Comparison of ENCODE assay signal across 27 cellular contexts in the genomic region with DNA sequence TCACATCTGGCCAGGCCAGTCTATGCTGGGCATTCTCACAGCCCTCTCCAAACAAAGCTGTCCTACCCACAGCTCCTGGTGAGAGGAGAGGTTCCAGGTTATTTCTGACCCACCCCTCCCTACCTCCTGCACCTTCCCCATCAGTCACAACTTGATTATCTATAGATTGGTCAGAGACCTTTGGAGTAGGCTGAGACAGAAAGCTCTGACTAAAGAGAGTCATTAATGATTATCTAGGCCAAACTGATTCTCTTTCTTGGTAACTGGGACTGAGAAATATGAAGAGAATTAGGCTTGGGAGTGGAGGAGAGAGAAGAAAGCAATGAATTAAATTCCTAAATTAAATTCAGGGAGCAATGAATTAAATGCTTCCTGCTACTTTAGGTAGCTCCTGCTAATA. TPM values are rescaled to one million over a fixed set of nuclear protein-coding genes. Genes with fewer than 3 reads are reported as not detected.
A peak's percentile ranks its signal among the peaks of the same experiment; 100 is the strongest.
DNase-seq lines count a peak whose midpoint lies in the region; ATAC-seq, FAIRE-seq and TF ChIP-seq lines count a peak whose summit lies in the region.
"Had no signal": no experiment of that assay in that cellular context is flagged by ENCODE, and none has a peak within 500 bp of the region (broad histone marks: within the 10 kb centered on the region; RNA-seq: fewer than 3 reads in every experiment).

No MANE protein-coding gene starts in this region.

- no peak overlapping the region for H4K8ac ChIP-seq in H9 (replicated peaks; ENCODE audit: insufficient read length, low read depth, low read length)

- peaks cover 4% of the 10 kb centered on the region for H3K23me2 ChIP-seq in H9 (ENCODE audit: insufficient read length, low read depth, low read length, poor library complexity, severe bottlenecking)

- H3K9me2 ChIP-seq in hepatocyte (replicated peaks; ENCODE audit: insufficient read depth), result no peaks in the 10 kb centered on the region

- intact Hi-C loops in right lobe of liver (cut with DNase I), result no loop called here

- H3K14ac ChIP-seq in H9 (ENCODE audit: insufficient read depth, low read length), result no peak overlapping the region

- H3K27me3 ChIP-seq in hepatocyte, result no peaks in the 10 kb centered on the region
- no peaks in the 10 kb centered on the region for H3K27me3 ChIP-seq in right lobe of liver
- H3K27me3 ChIP-seq in H9 (ENCODE audit: insufficient read depth, low read length), result no peaks in the 10 kb centered on the region
- H3K27me3 ChIP-seq: BLaER1 treated with 17β-estradiol and CSF1 and Interleukin-3, amounts not matched to agents 10 nM and 100 nM had no signal

- H3K9me3 Mint-ChIP-seq in H9, result no peaks in the 10 kb centered on the region
- H3K9me3 Mint-ChIP-seq: CD4-positive, alpha-beta T cell had no signal

- H3K4me3 ChIP-seq in hepatocyte (no peak overlapping the region), right lobe of liver (no peak overlapping the region)
- H3K4me3 ChIP-seq: BLaER1 treated with 17β-estradiol and CSF1 and Interleukin-3, amounts not matched to agents 10 nM and 100 nM; GM23248 had no signal

- H4K91ac ChIP-seq in H9 (ENCODE audit: insufficient read length, low read depth, low read length), result no peak overlapping the region

- H2BK120ac ChIP-seq in H9 (ENCODE audit: low read depth, low read length, poor library complexity, severe bottlenecking), result no peak overlapping the region

- H3K56ac ChIP-seq in H9 (ENCODE audit: insufficient read length, low read depth, low read length), result no peak overlapping the region

- H3K79me1 ChIP-seq in H9 (ENCODE audit: insufficient read depth, low read depth, low read length, poor library complexity, severe bottlenecking), result no peaks in the 10 kb centered on the region

- no peaks in the 10 kb centered on the region for H3K36me3 Mint-ChIP-seq in H9 (ENCODE audit: insufficient read depth in 1 of 3, low read depth in 3 of 3)

- no peak overlapping the region for H2BK15ac ChIP-seq in H9 (ENCODE audit: low read depth, low read length)

- H3K4me2 ChIP-seq in hepatocyte (peak overlapping the region; percentile 54), H9 (ENCODE audit: insufficient read depth, insufficient read length, low read length) (no peak overlapping the region)
- H3K4me2 ChIP-seq: BLaER1 treated with 17β-estradiol and CSF1 and Interleukin-3, amounts not matched to agents 10 nM and 100 nM had no signal

- H3K79me2 ChIP-seq in hepatocyte (no peaks in the 10 kb centered on the region), H9 (ENCODE audit: insufficient read depth, low read length) (no peaks in the 10 kb centered on the region)

- no peak overlapping the region for H2BK12ac ChIP-seq in H9 (ENCODE audit: insufficient read length, low read depth, low read length)

- H3K4me1 Mint-ChIP-seq in H9, result peaks cover 9 to 13% of the 10 kb centered on the region in 2 experiments

- H4K20me1 ChIP-seq in hepatocyte (ENCODE audit: insufficient read depth, poor library complexity, severe bottlenecking) (no peaks in the 10 kb centered on the region), H9 (ENCODE audit: control insufficient read depth, insufficient read depth, insufficient read length) (no peaks in the 10 kb centered on the region)
- H4K20me1 ChIP-seq: BLaER1 treated with 17β-estradiol and CSF1 and Interleukin-3, amounts not matched to agents 10 nM and 100 nM had no signal

- peaks cover 15% of the 10 kb centered on the region for H3K27me3 Mint-ChIP-seq in H9 (ENCODE audit: low read depth)

- no peak overlapping the region for H3K4ac ChIP-seq in H9 (ENCODE audit: low read depth, low read length)

- TF ChIP-seq CTCF in hepatocyte (IDR thresholded peaks at IDR 0.05; ENCODE audit: poor library complexity) (no peak), right lobe of liver (IDR thresholded peaks at IDR 0.05) (no peak), H9 (conservative IDR thresholded peaks at IDR 0.05) (no peak)

- no peaks in the 10 kb centered on the region for H3K36me3 ChIP-seq in hepatocyte (replicated peaks; ENCODE audit: insufficient read depth, low read depth)
- H3K36me3 ChIP-seq in right lobe of liver, result no peaks in the 10 kb centered on the region
- H3K36me3 ChIP-seq: BLaER1 treated with 17β-estradiol and CSF1 and Interleukin-3, amounts not matched to agents 10 nM and 100 nM had no signal

- H2AFZ ChIP-seq in hepatocyte (no peak overlapping the region), H9 (ENCODE audit: low read length) (no peak overlapping the region)
- H2AFZ ChIP-seq: GM23248 had no signal

- H2BK5ac ChIP-seq in H9 (ENCODE audit: insufficient read length, low read length), result no peak overlapping the region

- no peak overlapping the region for H3K4me3 Mint-ChIP-seq in H9
- H3K4me3 Mint-ChIP-seq: CD4-positive, alpha-beta T cell had no signal

- H3K23ac ChIP-seq in H9 (ENCODE audit: insufficient read length, low read depth, low read length), result no peak overlapping the region

- H3K9me3 ChIP-seq in hepatocyte (ENCODE audit: low read depth) (no peaks in the 10 kb centered on the region), right lobe of liver (no peaks in the 10 kb centered on the region), H9 (ENCODE audit: control insufficient read depth, low read depth, low read length) (no peaks in the 10 kb centered on the region)
- H3K9me3 ChIP-seq: BLaER1 treated with 17β-estradiol and CSF1 and Interleukin-3, amounts not matched to agents 10 nM and 100 nM had no signal

- no peak overlapping the region for H3K18ac ChIP-seq in H9 (ENCODE audit: insufficient read length, low read depth, low read length)

- no peak overlapping the region for H2BK20ac ChIP-seq in H9 (ENCODE audit: low read depth, low read length, poor library complexity, severe bottlenecking)

- no peak for TF ChIP-seq POLR2A in right lobe of liver (IDR thresholded peaks at IDR 0.05)

- H3K9ac ChIP-seq in H9 (ENCODE audit: extremely low read depth, insufficient read length, low read length), result no peak overlapping the region
- H3K9ac ChIP-seq: BLaER1 treated with 17β-estradiol and CSF1 and Interleukin-3, amounts not matched to agents 10 nM and 100 nM; GM23248 had no signal

- no peak overlapping the region for H4K5ac ChIP-seq in H9 (ENCODE audit: insufficient read length, low read depth, low read length)

- H2AK5ac ChIP-seq in H9 (ENCODE audit: insufficient read length, low read length), result no peak overlapping the region

- H3K27ac Mint-ChIP-seq in H9, result no peak overlapping the region; a peak in 2 of 7 replicates
- H3K27ac Mint-ChIP-seq: CD4-positive, alpha-beta T cell had no signal

- peak; percentile 56 to 78 (median 68) for ATAC-seq in right lobe of liver

- peaks cover 7% of the 10 kb centered on the region for H3K4me1 ChIP-seq in hepatocyte (ENCODE audit: insufficient read depth)
- H3K4me1 ChIP-seq in right lobe of liver, result peaks cover 0 to 18% (median 3%) of the 10 kb centered on the region in 4 donors
- H3K4me1 ChIP-seq in H9 (ENCODE audit: insufficient read depth, low read length), result peaks cover 2% of the 10 kb centered on the region; the same call in 1 of the 2 replicates

- no peak for DNase-seq in HTR-8/SVneo (ENCODE audit: insufficient read length, low spot score)
- peak; percentile 17 for DNase-seq in hepatocyte (ENCODE audit: low spot score)
- DNase-seq in right lobe of liver, result no peak
- DNase-seq in renal cortical epithelial cell (ENCODE audit: low read depth), result peak; percentile 72
- no peak for DNase-seq in H9
- DNase-seq in activated CD4-positive, CD25-positive, alpha-beta regulatory T cell treated with anti-CD3 and anti-CD28 coated beads, Interleukin-2, amount 50 U/mL, for 72 hours, result no peak
- DNase-seq in cerebellar nuclear complex (lab: John Stamatoyannopoulos, UW), result no peak
- DNase-seq in germinal center (ENCODE audit: low spot score), result no peak
- DNase-seq: AML-193; CD4-positive, alpha-beta T cell; GM23248; HCEC 1CT; NCI-H1092; NCI-H1417 treated with DMSO at 0.1 percent for 48 hours; NCI-H1694 treated with DMSO at 0.1 percent for 48 hours; NCI-H2081; NCI-H2227 treated with DMSO at 0.1 percent for 48 hours; NCI-H526 treated with DMSO at 0.1 percent for 48 hours; SHP77 had no signal

- peak; percentile 31 for FAIRE-seq in HTR-8/SVneo (lab: Jason Lieb, UNC)
- FAIRE-seq: A204.1, G401.6, GM12892, GM19239 had no signal

- H3T11ph ChIP-seq in H9 (ENCODE audit: low read length), result no peak overlapping the region

- H3K27ac ChIP-seq in hepatocyte (peak overlapping the region; percentile 23), right lobe of liver (no peak overlapping the region), H9 (ENCODE audit: insufficient read length, low read depth, low read length) (no peak overlapping the region)
- H3K27ac ChIP-seq: BLaER1 treated with 17β-estradiol and CSF1 and Interleukin-3, amounts not matched to agents 10 nM and 100 nM; GM23248; RWPE1 had no signal

RNA-seq across cellular contexts. Expression of a gene that starts 1.4 kb away (rescaled TPM):
- total RNA-seq in hepatocyte (1.8 and 2.8 TPM in 2 replicates), right lobe of liver (1 to 10 TPM; 1.2 to 3.2 (median 1.9) TPM), renal cortical epithelial cell (1.7 and 10.9 TPM in 2 replicates), H9 (2021) (0.13 and 0.18 TPM in 2 replicates)
- 1.5 and 2.1 TPM in 2 replicates for polyA plus RNA-seq in hepatocyte
- total RNA-seq: CD4-positive, alpha-beta T cell; GM23248; NCI-H460 had no signal
- polyA plus RNA-seq: GM23248 had no signal

RNA-seq across cellular contexts. Expression of a gene that starts 18.7 kb away (rescaled TPM):
- total RNA-seq in hepatocyte (103 and 116 TPM in 2 replicates), right lobe of liver (10 to 100 TPM; 28.8 to 47.1 (median 33.5) TPM), renal cortical epithelial cell (70.5 and 126 TPM in 2 replicates), H9 (2021) (122 and 126 TPM in 2 replicates)
- 99.9 and 109 TPM in 2 replicates for polyA plus RNA-seq in hepatocyte

RNA-seq across cellular contexts. Expression of a gene that starts 37.2 kb away (rescaled TPM):
- 0.92 and 1.5 TPM in 2 replicates for total RNA-seq in hepatocyte
- 4.5 and 5.8 TPM in 2 replicates for polyA plus RNA-seq in hepatocyte
- total RNA-seq in right lobe of liver, result not detected
- not detected in 2 replicates for total RNA-seq in renal cortical epithelial cell
- not detected in 2 replicates for total RNA-seq in H9 (2021)
- total RNA-seq: CD4-positive, alpha-beta T cell; GM23248; NCI-H460; SK-MEL-5 had no signal
- polyA plus RNA-seq: GM23248 had no signal

Comparison
In these comparisons a context has a peak if more than half of its experiments do, and no peak if none do; other contexts are left out.
1. DNase-seq: peak in hepatocyte (single experiment) and renal cortical epithelial cell (single experiment); none in HTR-8/SVneo (single experiment), right lobe of liver (0 of 3), H9 (single experiment), activated CD4-positive, CD25-positive, alpha-beta regulatory T cell treated with anti-CD3 and anti-CD28 coated beads, Interleukin-2, amount 50 U/mL, for 72 hours (single experiment), cerebellar nuclear complex (0 of 2) and germinal center (single experiment).